In the genomic region with DNA sequence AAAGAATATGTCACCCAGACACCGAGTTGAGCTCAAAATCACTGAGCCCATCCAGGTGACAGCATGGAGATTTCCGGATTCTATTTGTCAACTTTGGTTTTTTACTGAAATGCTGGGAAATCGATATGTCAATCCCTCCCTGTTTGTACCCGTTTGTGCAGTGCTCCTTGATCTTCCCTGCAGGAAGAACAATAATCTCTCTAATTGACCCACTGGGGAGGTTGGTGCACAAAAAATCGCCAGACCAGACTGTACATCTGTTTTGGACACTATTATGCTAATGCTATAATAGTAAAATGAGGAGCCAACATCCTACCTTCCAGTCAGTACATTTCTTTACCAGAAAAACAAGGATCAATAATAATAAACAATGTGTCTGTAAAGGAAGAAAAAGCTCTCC, we compare ENCODE assay signal across 33 cellular contexts. TPM values are rescaled to one million over a fixed set of nuclear protein-coding genes. Genes with fewer than 3 reads are reported as not detected.
"Had no signal": no experiment of that assay in that cellular context is flagged by ENCODE, and none has a peak within 500 bp of the region (broad histone marks: within the 10 kb centered on the region; RNA-seq: fewer than 3 reads in every experiment).

No MANE protein-coding gene starts in this region.

- H3K27ac ChIP-seq: colonic mucosa, gastrocnemius medialis, pancreas, psoas muscle, right atrium auricular region, suprapubic skin, tibial artery, VCaP had no signal

- DNase-seq: activated CD4-positive, alpha-beta T cell treated with anti-CD3 and anti-CD28 coated beads for 4 hours; activated CD4-positive, alpha-beta T cell treated with anti-CD3 and anti-CD28 coated beads, Interleukin-2, amount 50 U/mL, for 4 hours; activated naive CD4-positive, alpha-beta T cell; activated T-cell treated with anti-CD3 and anti-CD28 coated beads for 4 hours; activated T-cell treated with anti-CD3 and anti-CD28 coated beads, Interleukin-2, amount 50 U/mL, for 72 hours; colonic mucosa; effector CD8-positive, alpha-beta T cell; gastrocnemius medialis; hippocampal formation; kidney; left colon; mammary epithelial cell; pancreas; psoas muscle; stimulated activated CD4-positive, alpha-beta T cell treated with anti-CD3 and anti-CD28 coated beads, Interleukin-1b, Interleukin-23, amount 100 ng/mL, for 48 hours; stimulated activated CD4-positive, alpha-beta T cell treated with anti-CD3 and anti-CD28 coated beads, Interleukin-4, amount 100 ng/mL, for 4 hours; stimulated activated naive CD4-positive, alpha-beta T cell; T-helper 9 cell; tibial artery had no signal

- H3K9me3 ChIP-seq: colonic mucosa, gastrocnemius medialis, pancreas, psoas muscle, right atrium auricular region, suprapubic skin had no signal

- H3K36me3 ChIP-seq: colonic mucosa, gastrocnemius medialis, pancreas, right atrium auricular region, suprapubic skin, tibial artery had no signal

- H3K4me3 ChIP-seq: colonic mucosa, gastrocnemius medialis, pancreas, psoas muscle, right atrium auricular region, smooth muscle cell, suprapubic skin, tibial artery had no signal

- H3K27ac Mint-ChIP-seq: nephron had no signal

- H3K4me2 ChIP-seq: smooth muscle cell had no signal

- H3K9me3 Mint-ChIP-seq: activated T-cell treated with anti-CD3 and anti-CD28 coated beads, Interleukin-2, amount 50 U/mL, for 72 hours; central memory CD8-positive, alpha-beta T cell had no signal

- FAIRE-seq: bronchial epithelial cell, kidney, pancreas, TTC549 had no signal

RNA-seq across cellular contexts. Expression of a gene that starts 1.8 kb away (rescaled TPM):
- total RNA-seq: activated naive CD4-positive, alpha-beta T cell treated with anti-CD3 and anti-CD28 coated beads, Interleukin-2, amount 50 U/mL, for 72 hours; activated T-cell treated with anti-CD3 and anti-CD28 coated beads, Interleukin-2, amount 50 U/mL, for 72 hours; bronchial epithelial cell; colonic mucosa; dermis microvascular lymphatic vessel endothelial cell; epithelial cell of proximal tubule; gastrocnemius medialis; kidney; left colon; liver; mammary epithelial cell; mucosa of gallbladder; pancreas; psoas muscle; right atrium auricular region; smooth muscle cell; suprapubic skin; ureter had no signal
- polyA plus RNA-seq: liver, mammary epithelial cell, pancreas, psoas muscle, smooth muscle cell had no signal
